ENCODE assay signal across 8 cellular contexts in genomic region chr5:172932313-172933017, GRCh38. TPM values are rescaled to one million over a fixed set of nuclear protein-coding genes. Genes with fewer than 3 reads are reported as not detected.
DNase-seq lines count a peak whose midpoint lies in the region; ATAC-seq, FAIRE-seq and TF ChIP-seq lines count a peak whose summit lies in the region.

No MANE protein-coding gene starts in this region.

- peak; percentile 72 for DNase-seq in D721Med (ENCODE audit: insufficient read length, low spot score)
- DNase-seq in NCI-H1105 (lab: John Stamatoyannopoulos, UW), result peak; percentile 42
- peak; percentile 48 to 60 (median 54) for DNase-seq in activated CD4-positive, CD25-positive, alpha-beta regulatory T cell (lab: John Stamatoyannopoulos, UW)
- peak; percentile 40 for DNase-seq in mammary epithelial cell
- peak; percentile 84 for DNase-seq in kidney tubule cell (ENCODE audit: low spot score)
- DNase-seq in stimulated activated CD4-positive, alpha-beta T cell treated with anti-CD3 and anti-CD28 coated beads, Interleukin-1b, Interleukin-23, amount 100 ng/mL, for 48 hours, result peak; percentile 71

- no peaks in the 10 kb centered on the region for H3K79me2 ChIP-seq in mammary epithelial cell (ENCODE audit: insufficient read depth, low read length)

- dilution Hi-C loops in mammary epithelial cell (cut with HindIII; ENCODE audit: low sequenced_read_pairs), result no loop called here

- H3K4me2 ChIP-seq in mammary epithelial cell (ENCODE audit: insufficient read depth, low read depth, low read length), result no peak overlapping the region

- H3K27me3 ChIP-seq in mammary epithelial cell (ENCODE audit: insufficient read depth, low read length), result no peaks in the 10 kb centered on the region

- H3K36me3 ChIP-seq in mammary epithelial cell (ENCODE audit: insufficient read depth, low read length), result peaks cover 2% of the 10 kb centered on the region

- ATAC-seq in GM21737 (IDR thresholded peaks at IDR 0.05; ENCODE audit: unreplicated experiment), result peak; percentile 55
- ATAC-seq in GM18520 (IDR thresholded peaks at IDR 0.05; ENCODE audit: unreplicated experiment), result no peak

- CTCF ChIA-PET in mammary epithelial cell (lab: Charles Lee; ENCODE audit: low non-redundant PET), result interaction anchor here (0.6 to 1.1 kb wide), 2 partner anchors 162 to 218 kb away, joined by 3 to 4 read pairs; no protein-coding TSS in a partner anchor

- no peak overlapping the region for H3K27ac ChIP-seq in mammary epithelial cell (ENCODE audit: insufficient read depth, low read depth, low read length)

- WGBS in mammary epithelial cell (ENCODE audit: low coverage, missing lambda C conversion rate), result 16% methylated on average over 21 of the region's 22 CpGs

- no peak overlapping the region for H3K4me3 ChIP-seq in mammary epithelial cell (replicated peaks in 1 of 3; ENCODE audit: insufficient read depth in 1 of 3, low read depth in 2 of 3, low read length in 3 of 3)

- no peaks in the 10 kb centered on the region for H3K9me3 ChIP-seq in mammary epithelial cell (replicated peaks; ENCODE audit: insufficient read depth, low read length)

- in situ Hi-C loops in mammary epithelial cell (cut with MboI; ENCODE audit: low sequenced_read_pairs in 2 of 2), result no loop called here

- intact Hi-C loops in mammary epithelial cell (cut with micrococcal nuclease), result loop anchor here (1.0 kb wide), 6 partner anchors 63 to 215 kb away; no protein-coding TSS in a partner anchor

- FAIRE-seq in D721Med (lab: Jason Lieb, UNC), result no peak

- no TSS peak for BruUV-seq in mammary epithelial cell (replicated peaks; lab: Mats Ljungman, UMichigan)

- peaks cover 9% of the 10 kb centered on the region for H3K4me1 ChIP-seq in mammary epithelial cell (ENCODE audit: insufficient read depth, low read length)

- no peak overlapping the region for H3K9ac ChIP-seq in mammary epithelial cell (ENCODE audit: insufficient read depth, low read length)

- TF ChIP-seq CTCF in D721Med (IDR thresholded peaks at IDR 0.05; ENCODE audit: insufficient read depth, missing control alignments) (peak; percentile 80), mammary epithelial cell (conservative IDR thresholded peaks at IDR 0.05 in 1 of 2, IDR thresholded peaks at IDR 0.05 in 1 of 2; ENCODE audit: extremely low read depth in 1 of 2, insufficient read depth in 1 of 2, low read depth in 1 of 2, low read length in 2 of 2) (peak; percentile 94 to 97)

- no peaks in the 10 kb centered on the region for H4K20me1 ChIP-seq in mammary epithelial cell (ENCODE audit: insufficient read depth, low read length)

- no peak overlapping the region for H2AFZ ChIP-seq in mammary epithelial cell (ENCODE audit: low read depth, low read length)

RNA-seq across cellular contexts. Expression of gene RPL26L1, which starts 26.8 kb away (rescaled TPM):
- total RNA-seq in mammary epithelial cell, result 10 to 100 TPM; 31.8 to 58.5 TPM
- 120 TPM for polyA plus RNA-seq in mammary epithelial cell
- 11.9 TPM for polyA minus RNA-seq in mammary epithelial cell

RNA-seq across cellular contexts. Expression of gene ATP6V0E1, which starts 51.1 kb away (rescaled TPM):
- 100 to 1,000 TPM; 147 to 154 TPM for total RNA-seq in mammary epithelial cell
- 213 TPM for polyA plus RNA-seq in mammary epithelial cell
- polyA minus RNA-seq in mammary epithelial cell, result 157 TPM
